ENCODE assay signal across 8 cellular contexts in the genomic region with DNA sequence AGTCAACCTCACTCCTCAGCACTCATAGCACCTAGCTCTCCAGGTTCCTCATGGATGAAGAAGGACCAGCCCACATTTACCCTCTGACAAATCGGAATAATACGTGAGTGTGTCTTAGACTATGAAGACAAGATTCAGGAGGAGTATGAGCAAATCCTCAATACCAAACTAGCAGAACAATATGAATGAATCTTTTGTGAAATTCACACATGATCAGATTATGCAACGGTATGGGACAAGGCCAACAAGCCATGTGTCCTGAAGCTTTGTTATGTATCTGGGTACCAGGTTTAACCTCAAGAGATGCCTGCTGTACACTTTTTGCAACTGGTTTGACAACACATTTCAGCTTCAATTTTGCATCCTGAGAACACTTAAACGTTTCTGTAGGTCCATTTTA.
"Had no signal": no experiment of that assay in that cellular context is flagged by ENCODE, and none has a peak within 500 bp of the region (broad histone marks: within the 10 kb centered on the region; RNA-seq: fewer than 3 reads in every experiment).

No MANE protein-coding gene starts in this region.

- H3K4me3 ChIP-seq: K562 had no signal

- FAIRE-seq: H1, H54, HTR-8/SVneo, K562 had no signal

- H3K27ac Mint-ChIP-seq: H9 had no signal

- ATAC-seq: K562 had no signal

- H3K4me3 Mint-ChIP-seq: H9 had no signal

- DNase-seq: H9, HCEC 1CT, IMR-90, KG1 had no signal
